In genomic region chr16:56488035-56488434, GRCh38 we compare ENCODE assay signal across 17 cellular contexts.
"Had no signal": no experiment of that assay in that cellular context is flagged by ENCODE, and none has a peak within 500 bp of the region (broad histone marks: within the 10 kb centered on the region; RNA-seq: fewer than 3 reads in every experiment).

No MANE protein-coding gene starts in this region.

- FAIRE-seq: endometrium, small intestine had no signal

- H3K4me3 ChIP-seq: adrenal gland, ovary, right atrium auricular region, stomach, transverse colon had no signal

- H3K9me3 ChIP-seq: adrenal gland, ovary, right atrium auricular region, stomach, transverse colon had no signal

- DNase-seq: activated B cell treated with CpG ODN at 0.5 μM for 24 hours; activated CD4-positive, alpha-beta T cell treated with anti-CD3 and anti-CD28 coated beads, Interleukin-2, amount 10 ng/mL, durations not matched to agents 7 days and 5 days; activated naive CD4-positive, alpha-beta T cell treated with anti-CD3 and anti-CD28 coated beads for 36 hours; activated T-cell treated with anti-CD3 and anti-CD28 coated beads for 4 hours; adrenal gland; cerebellar nuclear complex; glutamatergic neuron; islet precursor cell; left ventricle myocardium superior; ovary; small intestine; stomach; transverse colon had no signal

- H3K27ac ChIP-seq: adrenal gland, ovary, right atrium auricular region, stomach, transverse colon had no signal

- H3K27me3 ChIP-seq: adrenal gland, ovary, right atrium auricular region, stomach, transverse colon had no signal

- H3K36me3 ChIP-seq: ovary had no signal

- H3K4me1 ChIP-seq: adrenal gland, right atrium auricular region, stomach, transverse colon had no signal

- ATAC-seq: activated T-helper 17 cell treated with anti-CD3 and anti-CD28 coated beads, Interleukin-2, amount 50 U/mL, for 72 hours; esophagus mucosa; left ventricle myocardium superior had no signal
